11 cellular contexts compared by ENCODE assay signal in genomic region chr22:31244044-31244942, GRCh38. TPM values are rescaled to one million over a fixed set of nuclear protein-coding genes. Genes with fewer than 3 reads are reported as not detected.
DNase-seq lines count a peak whose midpoint lies in the region; ATAC-seq and TF ChIP-seq lines count a peak whose summit lies in the region.
"Had no signal": no experiment of that assay in that cellular context is flagged by ENCODE, and none has a peak within 500 bp of the region (broad histone marks: within the 10 kb centered on the region; RNA-seq: fewer than 3 reads in every experiment).

No MANE protein-coding gene starts in this region.

- H3K27ac Mint-ChIP-seq in mesothelial cell of epicardium, result peak overlapping the region; percentile 97

- H3F3A ChIP-seq in MM.1S (ENCODE audit: insufficient read depth, low read length), result no peaks in the 10 kb centered on the region

- H3K4me3 ChIP-seq in AG04449 (ENCODE audit: low read depth, low read length), result 0 out of 2 replicates have a peak overlapping the region, but pooled peaks have one; percentile 7
- no peak overlapping the region for H3K4me3 ChIP-seq in IMR-90 (ENCODE audit: insufficient read depth, low read depth, low read length)
- no peak overlapping the region for H3K4me3 ChIP-seq in MM.1S (ENCODE audit: low read length)

- H4K91ac ChIP-seq in IMR-90 (ENCODE audit: insufficient read depth, low read depth, low read length), result peak overlapping the region; percentile 85

- peak overlapping the region; percentile 90 for H2BK120ac ChIP-seq in IMR-90 (ENCODE audit: low read depth, low read length)

- no peak for TF ChIP-seq CTCF in AG04449 (IDR thresholded peaks at IDR 0.05; ENCODE audit: insufficient read depth, low read length, missing control alignments)
- TF ChIP-seq CTCF in IMR-90 (conservative IDR thresholded peaks at IDR 0.05; ENCODE audit: low read depth, low read length), result no peak
- TF ChIP-seq CTCF in mesothelial cell of epicardium (IDR thresholded peaks at IDR 0.05; ENCODE audit: unreplicated experiment), result no peak
- TF ChIP-seq CTCF in MM.1S (IDR thresholded peaks at IDR 0.05; ENCODE audit: low read length), result no peak

- no peaks in the 10 kb centered on the region; the same call in 1 of the 2 replicates for H4K20me1 ChIP-seq in IMR-90 (ENCODE audit: insufficient read depth, low read length)
- H4K20me1 ChIP-seq in MM.1S (ENCODE audit: insufficient read depth, low read length), result no peaks in the 10 kb centered on the region

- peaks cover 72% of the 10 kb centered on the region for H3K79me2 ChIP-seq in MM.1S (ENCODE audit: low read length)

- H2BK15ac ChIP-seq in IMR-90 (ENCODE audit: low read depth, low read length), result peak overlapping the region; percentile 47; the same call in 1 of the 3 replicates

- H4K5ac ChIP-seq in IMR-90 (ENCODE audit: low read depth, low read length), result no peak overlapping the region

- H3K4me1 ChIP-seq in IMR-90 (ENCODE audit: control insufficient read depth, insufficient read depth, low read length), result peaks cover 34% of the 10 kb centered on the region
- H3K4me1 ChIP-seq in MM.1S (ENCODE audit: low read length), result no peaks in the 10 kb centered on the region

- POLR2A ChIA-PET in AG04449 (lab: Yijun Ruan, JAX) (interaction anchor here (0.8 kb wide), 1 partner anchor 9 kb away, joined by 3 read pairs; no protein-coding TSS in a partner anchor), IMR-90 (lab: Charles Lee; ENCODE audit: unreplicated experiment) (interaction anchor here (0.6 kb wide), 1 partner anchor 39 kb away, joined by 5 read pairs; no protein-coding TSS in a partner anchor)

- H3K9me3 ChIP-seq in IMR-90 (ENCODE audit: control insufficient read depth, insufficient read depth, low read length) (no peaks in the 10 kb centered on the region), MM.1S (replicated peaks; ENCODE audit: insufficient read depth, low read length) (no peaks in the 10 kb centered on the region)

- peaks cover 46% of the 10 kb centered on the region for H3K9me1 ChIP-seq in IMR-90 (ENCODE audit: insufficient read depth, low read length)

- H3K27me3 Mint-ChIP-seq in mesothelial cell of epicardium (ENCODE audit: low read depth), result no peaks in the 10 kb centered on the region
- H3K27me3 Mint-ChIP-seq: activated T-cell treated with anti-CD3 and anti-CD28 coated beads, Interleukin-2, amount 50 U/mL, for 24 hours had no signal

- H3K27ac ChIP-seq in IMR-90 (ENCODE audit: insufficient read depth, low read length), result peak overlapping the region; percentile 54
- no peak overlapping the region for H3K27ac ChIP-seq in MM.1S (ENCODE audit: low read length)

- no peaks in the 10 kb centered on the region for H3K9me3 Mint-ChIP-seq in mesothelial cell of epicardium
- H3K9me3 Mint-ChIP-seq: activated T-cell treated with anti-CD3 and anti-CD28 coated beads, Interleukin-2, amount 50 U/mL, for 24 hours had no signal

- H3K4me1 Mint-ChIP-seq in mesothelial cell of epicardium, result peaks cover 66% of the 10 kb centered on the region

- peak overlapping the region; percentile 20 for H3K4me3 Mint-ChIP-seq in mesothelial cell of epicardium
- H3K4me3 Mint-ChIP-seq: activated T-cell treated with anti-CD3 and anti-CD28 coated beads, Interleukin-2, amount 50 U/mL, for 24 hours had no signal

- H3K79me1 ChIP-seq in IMR-90 (ENCODE audit: low read depth in 1 of 2, low read length in 2 of 2), result peaks cover 20 to 76% of the 10 kb centered on the region in 2 experiments

- CTCF ChIA-PET in AG04449 (lab: Yijun Ruan, JAX) (interaction anchor here (0.7 to 10.4 kb wide), 8 partner anchors 9 to 95 kb away, joined by 3 to 91 read pairs (median 6); partner anchors contain the start of gene LIMK2), IMR-90 (lab: Yijun Ruan, JAX) (interaction anchor here (1.2 to 1.3 kb wide), 2 partner anchors 14 to 28 kb away, joined by 4 to 6 read pairs; no protein-coding TSS in a partner anchor)

- no peak for TF ChIP-seq RAD21 in IMR-90 (IDR thresholded peaks at IDR 0.05; ENCODE audit: low read length)

- H3K23ac ChIP-seq in IMR-90 (ENCODE audit: low read depth, low read length), result peak overlapping the region; percentile 71

- no peak for TF ChIP-seq POLR2A in IMR-90 (IDR thresholded peaks at IDR 0.05; ENCODE audit: low read depth, low read length)

- peak overlapping the region; percentile 79 for H3K4ac ChIP-seq in IMR-90 (ENCODE audit: low read depth, low read length)

- DNase-seq in AG04449 (ENCODE audit: low read depth, low spot score) (peak; percentile 72), IMR-90 (peak; percentile 80), cerebellar cortex (ENCODE audit: low spot score) (peak; percentile 75), mesothelial cell of epicardium (ENCODE audit: low spot score in 2 of 2, unreplicated experiment in 2 of 2) (peak; percentile 55 to 68), DMS 273 (lab: John Stamatoyannopoulos, UW; ENCODE audit: unreplicated experiment) (no peak), MM.1S (no peak), NCI-H2029 treated with DMSO at 0.1 percent for 48 hours (lab: John Stamatoyannopoulos, UW) (no peak)
- DNase-seq: activated T-cell treated with anti-CD3 and anti-CD28 coated beads, Interleukin-2, amount 50 U/mL, for 24 hours; left cardiac atrium; NCI-H524 had no signal

- 0 out of 2 replicates have a peak overlapping the region, but pooled peaks have one; percentile 23 for H3K9ac ChIP-seq in IMR-90 (ENCODE audit: low read depth, low read length)
- no peak overlapping the region for H3K9ac ChIP-seq in MM.1S (ENCODE audit: low read length)

- H2BK20ac ChIP-seq in IMR-90 (ENCODE audit: low read depth, low read length), result peak overlapping the region; percentile 93

- H3K27me3 ChIP-seq in IMR-90 (ENCODE audit: control insufficient read depth, insufficient read depth, low read length) (no peaks in the 10 kb centered on the region), MM.1S (replicated peaks; ENCODE audit: insufficient read depth, low read length) (no peaks in the 10 kb centered on the region)

- peak overlapping the region; percentile 71 for H2BK5ac ChIP-seq in IMR-90 (ENCODE audit: low read depth, low read length, poor library complexity, severe bottlenecking)

- no peaks in the 10 kb centered on the region for H3K36me3 Mint-ChIP-seq in mesothelial cell of epicardium

- in situ Hi-C loops in IMR-90 (cut with MboI; ENCODE audit: low sequenced_read_pairs), result no loop called here

- peak overlapping the region; percentile 14 for H3K18ac ChIP-seq in IMR-90 (ENCODE audit: low read depth, low read length)

- H3K9me2 ChIP-seq in MM.1S (replicated peaks; ENCODE audit: insufficient read depth, low read length), result no peaks in the 10 kb centered on the region

- H3K4me2 ChIP-seq in IMR-90 (ENCODE audit: low read depth, low read length) (peak overlapping the region; percentile 41), MM.1S (ENCODE audit: low read depth, low read length) (no peak overlapping the region)

- H4K8ac ChIP-seq in IMR-90 (ENCODE audit: low read depth in 2 of 2, low read length in 2 of 2), result peak overlapping the region; percentile 32 to 64; a peak in 3 of 4 replicates

- H3K56ac ChIP-seq in IMR-90 (ENCODE audit: extremely low read depth, insufficient read depth, low read length), result peak overlapping the region; percentile 67; the same call in 1 of the 2 replicates

- dilution Hi-C loops in IMR-90 (cut with HindIII; ENCODE audit: low sequenced_read_pairs, unreplicated experiment), result no loop called here

- H2AFZ ChIP-seq in IMR-90 (replicated peaks; ENCODE audit: low read length, poor library complexity) (peak overlapping the region; percentile 59), MM.1S (ENCODE audit: low read length) (no peak overlapping the region)

- intact Hi-C loops in IMR-90 (cut with micrococcal nuclease), result no loop called here

- peak overlapping the region; percentile 73 for H3K14ac ChIP-seq in IMR-90 (replicated peaks; ENCODE audit: low read depth, low read length)

- H2AK5ac ChIP-seq in IMR-90 (ENCODE audit: low read depth, low read length), result peak overlapping the region; percentile 88

- H3K36me3 ChIP-seq in IMR-90 (ENCODE audit: control insufficient read depth, insufficient read depth, low read length) (no peaks in the 10 kb centered on the region), MM.1S (replicated peaks; ENCODE audit: insufficient read depth, low read length) (no peaks in the 10 kb centered on the region)

- no CpG with 5 or more reads among the region's 9 CpGs for WGBS in IMR-90 (ENCODE audit: extremely low coverage in 2 of 2, insufficient read length in 1 of 2), 2 experiments

- BruUV-seq in IMR-90 (replicated peaks; lab: Mats Ljungman, UMichigan), result no TSS peak

- H2AK9ac ChIP-seq in IMR-90 (replicated peaks; ENCODE audit: low read depth, low read length, poor library complexity), result no peak overlapping the region

- peak; percentile 66 for ATAC-seq in IMR-90 (ENCODE audit: low read depth)
- ATAC-seq in GM18868 (IDR thresholded peaks at IDR 0.05; ENCODE audit: unreplicated experiment), result no peak

TF ChIP-seq in IMR-90, 13 proteins besides CTCF, POLR2A, EP300 and RAD21:
- peak; percentile 82 for TF ChIP-seq FOS (IDR thresholded peaks at IDR 0.05; ENCODE audit: low read depth, low read length)
- peak; percentile 54; the same call in 1 of the 2 replicates for TF ChIP-seq MAZ (IDR thresholded peaks at IDR 0.05; ENCODE audit: borderline replicate concordance, low read depth, low read length)
- TF ChIP-seq MXI1 (IDR thresholded peaks at IDR 0.05; ENCODE audit: borderline replicate concordance, low read depth, low read length), result no peak
- TF ChIP-seq BHLHE40 (IDR thresholded peaks at IDR 0.05; ENCODE audit: low read depth, low read length), result peak; percentile 56

RNA-seq across cellular contexts. Expression of gene LIMK2, which starts 32.2 kb away (rescaled TPM):
- 25.0 and 31.9 TPM in 2 replicates for total RNA-seq in IMR-90 (2012; rRNA removed)
- polyA plus RNA-seq in IMR-90 (2012; rRNA removed), result 14.0 and 14.5 TPM in 2 replicates
- 7.5 and 8.9 TPM in 2 replicates for polyA plus RNA-seq in IMR-90 (2012; cell fraction: cytosol; rRNA removed)
- polyA plus RNA-seq in IMR-90 (2012; cell fraction: nucleus; rRNA removed; ENCODE audit: low replicate concordance), result 24.8 and 31.3 TPM in 2 replicates
- total RNA-seq in mesothelial cell of epicardium, result 109 to 121 TPM (median 117 TPM) in 3 replicates

RNA-seq across cellular contexts. Expression of gene PIK3IP1, which starts 48.0 kb away (rescaled TPM):
- total RNA-seq in IMR-90 (2012; rRNA removed), result 12.9 and 13.3 TPM in 2 replicates
- polyA plus RNA-seq in IMR-90 (2012; rRNA removed), result 16.8 and 17.6 TPM in 2 replicates
- 15.1 and 28.9 TPM in 2 replicates for polyA plus RNA-seq in IMR-90 (2012; cell fraction: cytosol; rRNA removed)
- polyA plus RNA-seq in IMR-90 (2012; cell fraction: nucleus; rRNA removed; ENCODE audit: low replicate concordance), result 18.3 and 21.2 TPM in 2 replicates
- 16.9 to 19.1 TPM (median 17.4 TPM) in 3 replicates for total RNA-seq in mesothelial cell of epicardium

Comparison
In these comparisons a context has a peak if more than half of its experiments do, and no peak if none do; other contexts are left out.
1. DNase-seq: peak in AG04449 (single experiment), IMR-90 (single experiment), cerebellar cortex (single experiment) and mesothelial cell of epicardium (2 of 2); none in DMS 273 (single experiment), MM.1S (single experiment) and NCI-H2029 treated with DMSO at 0.1 percent for 48 hours (single experiment).